In genomic region chr1:24154215-24154614, GRCh38 we compare ENCODE assay signal across 21 cellular contexts. TPM values are rescaled to one million over a fixed set of nuclear protein-coding genes. Genes with fewer than 3 reads are reported as not detected.
DNase-seq lines count a peak whose midpoint lies in the region; ATAC-seq and TF ChIP-seq lines count a peak whose summit lies in the region.
"Had no signal": no experiment of that assay in that cellular context is flagged by ENCODE, and none has a peak within 500 bp of the region (broad histone marks: within the 10 kb centered on the region; RNA-seq: fewer than 3 reads in every experiment).

No MANE protein-coding gene starts in this region.

- no peaks in the 10 kb centered on the region for H3K4me1 ChIP-seq in endodermal cell (ENCODE audit: control insufficient read depth, insufficient read depth, low read length)
- H3K4me1 ChIP-seq: breast epithelium had no signal

- TF ChIP-seq CTCF in endodermal cell (conservative IDR thresholded peaks at IDR 0.05), result no peak

- H3K4me3 Mint-ChIP-seq in endodermal cell, result no peak overlapping the region
- H3K4me3 Mint-ChIP-seq in activated T-cell treated with anti-CD3 and anti-CD28 coated beads, Interleukin-2, amount 50 U/mL, for 24 hours, result no peak overlapping the region
- H3K4me3 Mint-ChIP-seq: activated CD4-positive, alpha-beta memory T cell treated with anti-CD3 and anti-CD28 coated beads for 36 hours had no signal

- H3K4me1 Mint-ChIP-seq in endodermal cell, result peaks cover 40% of the 10 kb centered on the region
- peaks cover 16% of the 10 kb centered on the region for H3K4me1 Mint-ChIP-seq in activated T-cell treated with anti-CD3 and anti-CD28 coated beads, Interleukin-2, amount 50 U/mL, for 24 hours (ENCODE audit: low read depth)

- no peak overlapping the region for H3K4me3 ChIP-seq in endodermal cell (ENCODE audit: low read length)
- H3K4me3 ChIP-seq: BLaER1, breast epithelium, colonic mucosa, GM12878, sigmoid colon had no signal

- ATAC-seq in HG03432 (IDR thresholded peaks at IDR 0.05; ENCODE audit: unreplicated experiment), result no peak
- ATAC-seq: Panc1 had no signal

- no peak overlapping the region for H3K27ac Mint-ChIP-seq in endodermal cell
- no peak overlapping the region for H3K27ac Mint-ChIP-seq in activated T-cell treated with anti-CD3 and anti-CD28 coated beads, Interleukin-2, amount 50 U/mL, for 24 hours
- H3K27ac Mint-ChIP-seq: activated CD4-positive, alpha-beta memory T cell treated with anti-CD3 and anti-CD28 coated beads for 36 hours had no signal

- H3K27ac ChIP-seq in endodermal cell (ENCODE audit: low read depth, low read length), result no peak overlapping the region
- H3K27ac ChIP-seq: BLaER1, breast epithelium, colonic mucosa, sigmoid colon had no signal

- H3K9ac ChIP-seq in endodermal cell (ENCODE audit: extremely low read depth, low read length, poor library complexity, severe bottlenecking), result no peak overlapping the region
- H3K9ac ChIP-seq: BLaER1 had no signal

- peak; percentile 48 for DNase-seq in DMS153 (lab: John Stamatoyannopoulos, UW)
- peak; percentile 32 for DNase-seq in NCI-H1092 treated with DMSO at 0.1 percent for 48 hours (lab: John Stamatoyannopoulos, UW)
- peak; percentile 12 for DNase-seq in NCI-H526 treated with DMSO at 0.1 percent for 48 hours (lab: John Stamatoyannopoulos, UW)
- DNase-seq in endodermal cell, result peak; percentile 78
- DNase-seq in activated T-cell treated with anti-CD3 and anti-CD28 coated beads, Interleukin-2, amount 50 U/mL, for 24 hours, result no peak
- no peak for DNase-seq in amygdala (lab: John Stamatoyannopoulos, UW)
- DNase-seq in stimulated activated CD4-positive, alpha-beta T cell treated with anti-CD3 and anti-CD28 coated beads, Interleukin-12 subunit alpha, Interleukin-12 subunit beta, amount 100 ng/mL, for 4 hours, result no peak
- DNase-seq: activated CD4-positive, alpha-beta memory T cell treated with anti-CD3 and anti-CD28 coated beads for 36 hours; activated gamma-delta T cell treated with Interleukin-2 at 50 U/mL for 16 hours; H7; posterior cingulate gyrus; sigmoid colon had no signal

- no peaks in the 10 kb centered on the region for H3K27me3 ChIP-seq in endodermal cell (ENCODE audit: control insufficient read depth, insufficient read depth, low read length, poor library complexity, severe bottlenecking)
- H3K27me3 ChIP-seq: breast epithelium, colonic mucosa had no signal

- no peaks in the 10 kb centered on the region for H3K9me3 ChIP-seq in endodermal cell (ENCODE audit: control insufficient read depth, low read length)
- H3K9me3 ChIP-seq: BLaER1, breast epithelium, colonic mucosa, sigmoid colon had no signal

- no peaks in the 10 kb centered on the region for H3K27me3 Mint-ChIP-seq in endodermal cell (ENCODE audit: insufficient read depth)
- H3K27me3 Mint-ChIP-seq in activated T-cell treated with anti-CD3 and anti-CD28 coated beads, Interleukin-2, amount 50 U/mL, for 24 hours, result peaks cover 33% of the 10 kb centered on the region

- H3K36me3 ChIP-seq in endodermal cell (ENCODE audit: control insufficient read depth, insufficient read depth, low read length), result peaks cover 6% of the 10 kb centered on the region
- H3K36me3 ChIP-seq: breast epithelium, colonic mucosa, sigmoid colon had no signal

- peaks cover 30% of the 10 kb centered on the region for H3K36me3 Mint-ChIP-seq in endodermal cell (ENCODE audit: low read depth)
- peaks cover 3% of the 10 kb centered on the region for H3K36me3 Mint-ChIP-seq in activated T-cell treated with anti-CD3 and anti-CD28 coated beads, Interleukin-2, amount 50 U/mL, for 24 hours (ENCODE audit: low read depth)
- H3K36me3 Mint-ChIP-seq: activated CD4-positive, alpha-beta memory T cell treated with anti-CD3 and anti-CD28 coated beads for 36 hours had no signal

- H3K9me3 Mint-ChIP-seq in endodermal cell, result no peaks in the 10 kb centered on the region
- no peaks in the 10 kb centered on the region for H3K9me3 Mint-ChIP-seq in activated T-cell treated with anti-CD3 and anti-CD28 coated beads, Interleukin-2, amount 50 U/mL, for 24 hours
- H3K9me3 Mint-ChIP-seq: activated CD4-positive, alpha-beta memory T cell treated with anti-CD3 and anti-CD28 coated beads for 36 hours had no signal

- 69% methylated on average over 7 of the region's 8 CpGs; no CpG with 5 or more reads in 1 of the 2 experiments for WGBS in endodermal cell (ENCODE audit: insufficient coverage in 1 of 2, insufficient read length in 1 of 2), 2 experiments

RNA-seq across cellular contexts. Expression of gene IL22RA1, which starts 11.3 kb away (rescaled TPM):
- not detected for total RNA-seq in endodermal cell
- polyA plus RNA-seq in endodermal cell (2013, experiment 1 of 2), result not detected
- polyA plus RNA-seq in endodermal cell (2013, experiment 2 of 2), result not detected
- total RNA-seq: activated CD4-positive, alpha-beta memory T cell treated with anti-CD3 and anti-CD28 coated beads for 36 hours; GM12878; T-helper 2 cell treated with Interferon-gamma antibody and Interleukin-4, amounts not matched to agents 100 ng/mL and 5 ng/mL, for 36 hours had no signal
- polyA plus RNA-seq: GM12878, neural cell had no signal

RNA-seq across cellular contexts. Expression of gene IFNLR1, which starts 32.9 kb away (rescaled TPM):
- 10 to 100 TPM; 12.1 to 13.0 TPM for total RNA-seq in endodermal cell
- polyA plus RNA-seq in endodermal cell (2013, experiment 1 of 2), result 1.1 TPM
- 1.2 TPM for polyA plus RNA-seq in endodermal cell (2013, experiment 2 of 2)
- total RNA-seq: HT1080 had no signal

RNA-seq across cellular contexts. Expression of gene MYOM3, which starts 42.3 kb away (rescaled TPM):
- total RNA-seq in endodermal cell, result under 1 TPM; 0.11 to 0.15 TPM
- 0.14 TPM for polyA plus RNA-seq in endodermal cell (2013, experiment 1 of 2)
- polyA plus RNA-seq in endodermal cell (2013, experiment 2 of 2), result 0.08 TPM
- total RNA-seq: activated CD4-positive, alpha-beta memory T cell treated with anti-CD3 and anti-CD28 coated beads for 36 hours; GM12878; T-helper 2 cell treated with Interferon-gamma antibody and Interleukin-4, amounts not matched to agents 100 ng/mL and 5 ng/mL, for 36 hours had no signal
- polyA plus RNA-seq: neural cell had no signal

Comparison
In these comparisons a context has a peak if more than half of its experiments do, and no peak if none do; other contexts are left out.
1. DNase-seq: peak in DMS153 (single experiment), NCI-H1092 treated with DMSO at 0.1 percent for 48 hours (single experiment), NCI-H526 treated with DMSO at 0.1 percent for 48 hours (single experiment) and endodermal cell (single experiment); none in activated T-cell treated with anti-CD3 and anti-CD28 coated beads, Interleukin-2, amount 50 U/mL, for 24 hours (single experiment), amygdala (0 of 56) and stimulated activated CD4-positive, alpha-beta T cell treated with anti-CD3 and anti-CD28 coated beads, Interleukin-12 subunit alpha, Interleukin-12 subunit beta, amount 100 ng/mL, for 4 hours (single experiment).